ENCODE assay signal across 14 cellular contexts in the genomic region with DNA sequence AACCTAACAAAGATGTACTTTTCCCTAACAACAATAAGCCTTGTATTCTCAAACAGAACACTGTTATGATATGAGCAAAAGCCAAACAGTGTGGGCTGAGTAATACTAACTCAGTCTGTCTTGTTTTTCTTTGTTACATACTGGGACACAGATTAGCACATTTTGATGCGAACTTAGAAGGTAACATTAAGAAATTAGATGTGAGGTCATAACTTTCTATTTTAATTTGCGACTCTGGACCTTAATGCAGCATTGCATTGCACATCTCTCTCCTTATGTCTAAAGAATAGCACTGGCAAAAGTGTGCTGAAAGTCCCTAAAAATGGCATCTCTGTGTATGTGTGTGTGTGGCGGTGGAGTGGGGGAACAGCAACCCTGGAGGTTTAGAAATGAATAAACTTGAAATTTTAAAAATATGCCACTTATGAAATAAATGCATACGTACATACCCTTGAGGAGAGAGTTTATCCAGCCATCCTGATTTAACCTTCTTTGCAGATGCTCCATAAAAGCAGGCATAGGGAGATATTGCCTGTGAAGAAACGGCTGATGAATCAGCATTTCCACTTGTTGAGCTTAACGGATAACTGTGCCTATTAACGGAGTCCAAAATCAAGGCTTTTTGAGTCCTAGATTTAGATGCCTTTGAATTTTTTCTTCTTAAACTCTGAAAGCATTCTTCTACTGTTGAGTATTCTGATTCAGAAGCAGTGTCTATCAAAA. TPM values are rescaled to one million over a fixed set of nuclear protein-coding genes. Genes with fewer than 3 reads are reported as not detected.
DNase-seq lines count a peak whose midpoint lies in the region; ATAC-seq lines count a peak whose summit lies in the region.
"Had no signal": no experiment of that assay in that cellular context is flagged by ENCODE, and none has a peak within 500 bp of the region (broad histone marks: within the 10 kb centered on the region; RNA-seq: fewer than 3 reads in every experiment).

No MANE protein-coding gene starts in this region.

- intact Hi-C loops in activated T-helper 2 cell treated with anti-CD3 and anti-CD28 coated beads, Interferon-gamma antibody, Interleukin-2, Interleukin-4, amounts not matched to agents 10 μg/mL and 5 μg/mL and 100 μg/mL, durations not matched to agents 14 hours and 24 hours and 36 hours (cut with micrococcal nuclease): loop anchor here (1.0 to 10.0 kb wide), 3 partner anchors 31 to 185 kb away; no protein-coding TSS in a partner anchor

- peaks cover 51% of the 10 kb centered on the region for H3K4me1 Mint-ChIP-seq in activated naive CD4-positive, alpha-beta T cell treated with anti-CD3 and anti-CD28 coated beads, Interleukin-2, amount 50 U/mL, for 24 hours
- peaks cover 23% of the 10 kb centered on the region for H3K4me1 Mint-ChIP-seq in activated naive CD4-positive, alpha-beta T cell treated with anti-CD3 and anti-CD28 coated beads, Interleukin-2, amount 10 ng/mL, durations not matched to agents 7 days and 5 days
- peaks cover 48% of the 10 kb centered on the region for H3K4me1 Mint-ChIP-seq in activated T-helper 2 cell treated with anti-CD3 and anti-CD28 coated beads, Interferon-gamma antibody, Interleukin-2, Interleukin-4, amounts not matched to agents 10 μg/mL and 5 μg/mL and 100 μg/mL, durations not matched to agents 14 hours and 24 hours and 36 hours (ENCODE audit: low read depth)

- H3K27ac ChIP-seq in substantia nigra (ENCODE audit: low read depth, low read length, poor library complexity, severe bottlenecking): peak overlapping the region; percentile 83
- H3K27ac ChIP-seq: prostate gland, suprapubic skin had no signal

- no peak overlapping the region for H3K4me3 Mint-ChIP-seq in activated naive CD4-positive, alpha-beta T cell treated with anti-CD3 and anti-CD28 coated beads, Interleukin-2, amount 50 U/mL, for 24 hours
- H3K4me3 Mint-ChIP-seq in activated naive CD4-positive, alpha-beta T cell treated with anti-CD3 and anti-CD28 coated beads, Interleukin-2, amount 10 ng/mL, durations not matched to agents 7 days and 5 days: no peak overlapping the region
- H3K4me3 Mint-ChIP-seq in activated T-helper 2 cell treated with anti-CD3 and anti-CD28 coated beads, Interferon-gamma antibody, Interleukin-2, Interleukin-4, amounts not matched to agents 10 μg/mL and 5 μg/mL and 100 μg/mL, durations not matched to agents 14 hours and 24 hours and 36 hours (ENCODE audit: low read depth): peak overlapping the region; percentile 58

- no peaks in the 10 kb centered on the region for H3K9me3 Mint-ChIP-seq in activated naive CD4-positive, alpha-beta T cell treated with anti-CD3 and anti-CD28 coated beads, Interleukin-2, amount 50 U/mL, for 24 hours
- H3K9me3 Mint-ChIP-seq in activated naive CD4-positive, alpha-beta T cell treated with anti-CD3 and anti-CD28 coated beads, Interleukin-2, amount 10 ng/mL, durations not matched to agents 7 days and 5 days: no peaks in the 10 kb centered on the region
- no peaks in the 10 kb centered on the region for H3K9me3 Mint-ChIP-seq in activated T-helper 2 cell treated with anti-CD3 and anti-CD28 coated beads, Interferon-gamma antibody, Interleukin-2, Interleukin-4, amounts not matched to agents 10 μg/mL and 5 μg/mL and 100 μg/mL, durations not matched to agents 14 hours and 24 hours and 36 hours

- ATAC-seq in HG02870 (IDR thresholded peaks at IDR 0.05; ENCODE audit: unreplicated experiment) (peak; percentile 49), HG02970 (IDR thresholded peaks at IDR 0.05; ENCODE audit: low FRiP score, unreplicated experiment) (no peak)

- no peak for DNase-seq in activated naive CD4-positive, alpha-beta T cell treated with anti-CD3 and anti-CD28 coated beads, Interleukin-2, amount 10 ng/mL, durations not matched to agents 7 days and 5 days
- no peak for DNase-seq in activated T-helper 2 cell treated with anti-CD3 and anti-CD28 coated beads, Interferon-gamma antibody, Interleukin-2, Interleukin-4, amounts not matched to agents 10 μg/mL and 5 μg/mL and 100 μg/mL, durations not matched to agents 14 hours and 24 hours and 36 hours (ENCODE audit: low spot score)
- no peak for DNase-seq in substantia nigra (lab: John Stamatoyannopoulos, UW)
- no peak for DNase-seq in AML-193 (lab: John Stamatoyannopoulos, UW)
- no peak for DNase-seq in stimulated activated CD4-positive, alpha-beta T cell treated with anti-CD3 and anti-CD28 coated beads, Interleukin-12 subunit alpha, Interleukin-12 subunit beta, amount 100 ng/mL, for 4 hours
- DNase-seq: activated CD4-positive, alpha-beta T cell treated with anti-CD3 and anti-CD28 coated beads, Interleukin-2, amount 50 U/mL, for 4 hours; IMR-90; NCI-H1694 treated with DMSO at 0.1 percent for 48 hours; stimulated activated CD4-positive, alpha-beta T cell treated with anti-CD3 and anti-CD28 coated beads, Interleukin-4, amount 100 ng/mL, for 24 hours had no signal

- H3K36me3 Mint-ChIP-seq in activated naive CD4-positive, alpha-beta T cell treated with anti-CD3 and anti-CD28 coated beads, Interleukin-2, amount 50 U/mL, for 24 hours: peaks cover 27% of the 10 kb centered on the region
- peaks cover 45% of the 10 kb centered on the region for H3K36me3 Mint-ChIP-seq in activated naive CD4-positive, alpha-beta T cell treated with anti-CD3 and anti-CD28 coated beads, Interleukin-2, amount 10 ng/mL, durations not matched to agents 7 days and 5 days
- peaks cover 81% of the 10 kb centered on the region for H3K36me3 Mint-ChIP-seq in activated T-helper 2 cell treated with anti-CD3 and anti-CD28 coated beads, Interferon-gamma antibody, Interleukin-2, Interleukin-4, amounts not matched to agents 10 μg/mL and 5 μg/mL and 100 μg/mL, durations not matched to agents 14 hours and 24 hours and 36 hours (ENCODE audit: low read depth)

- H3K27me3 Mint-ChIP-seq in activated naive CD4-positive, alpha-beta T cell treated with anti-CD3 and anti-CD28 coated beads, Interleukin-2, amount 50 U/mL, for 24 hours: no peaks in the 10 kb centered on the region
- H3K27me3 Mint-ChIP-seq in activated naive CD4-positive, alpha-beta T cell treated with anti-CD3 and anti-CD28 coated beads, Interleukin-2, amount 10 ng/mL, durations not matched to agents 7 days and 5 days: no peaks in the 10 kb centered on the region
- no peaks in the 10 kb centered on the region for H3K27me3 Mint-ChIP-seq in activated T-helper 2 cell treated with anti-CD3 and anti-CD28 coated beads, Interferon-gamma antibody, Interleukin-2, Interleukin-4, amounts not matched to agents 10 μg/mL and 5 μg/mL and 100 μg/mL, durations not matched to agents 14 hours and 24 hours and 36 hours (ENCODE audit: low read depth)

- peak overlapping the region; percentile 47 for H3K27ac Mint-ChIP-seq in activated naive CD4-positive, alpha-beta T cell treated with anti-CD3 and anti-CD28 coated beads, Interleukin-2, amount 50 U/mL, for 24 hours
- H3K27ac Mint-ChIP-seq in activated naive CD4-positive, alpha-beta T cell treated with anti-CD3 and anti-CD28 coated beads, Interleukin-2, amount 10 ng/mL, durations not matched to agents 7 days and 5 days: no peak overlapping the region
- H3K27ac Mint-ChIP-seq in activated T-helper 2 cell treated with anti-CD3 and anti-CD28 coated beads, Interferon-gamma antibody, Interleukin-2, Interleukin-4, amounts not matched to agents 10 μg/mL and 5 μg/mL and 100 μg/mL, durations not matched to agents 14 hours and 24 hours and 36 hours: peak overlapping the region; percentile 94

- CTCF ChIA-PET in activated naive CD4-positive, alpha-beta T cell treated with anti-CD3 and anti-CD28 coated beads, Interleukin-2, amount 10 ng/mL, durations not matched to agents 7 days and 5 days (lab: Charles Lee): no interaction called here

RNA-seq across cellular contexts. Expression of a gene that starts 34.2 kb away (rescaled TPM):
- 29.5 and 35.8 TPM in 2 replicates for total RNA-seq in activated T-helper 2 cell treated with anti-CD3 and anti-CD28 coated beads, Interferon-gamma antibody, Interleukin-2, Interleukin-4, amounts not matched to agents 10 μg/mL and 5 μg/mL and 100 μg/mL, durations not matched to agents 14 hours and 24 hours and 36 hours
